Comparison of ENCODE assay signal across 1 cellular context in the genomic region with DNA sequence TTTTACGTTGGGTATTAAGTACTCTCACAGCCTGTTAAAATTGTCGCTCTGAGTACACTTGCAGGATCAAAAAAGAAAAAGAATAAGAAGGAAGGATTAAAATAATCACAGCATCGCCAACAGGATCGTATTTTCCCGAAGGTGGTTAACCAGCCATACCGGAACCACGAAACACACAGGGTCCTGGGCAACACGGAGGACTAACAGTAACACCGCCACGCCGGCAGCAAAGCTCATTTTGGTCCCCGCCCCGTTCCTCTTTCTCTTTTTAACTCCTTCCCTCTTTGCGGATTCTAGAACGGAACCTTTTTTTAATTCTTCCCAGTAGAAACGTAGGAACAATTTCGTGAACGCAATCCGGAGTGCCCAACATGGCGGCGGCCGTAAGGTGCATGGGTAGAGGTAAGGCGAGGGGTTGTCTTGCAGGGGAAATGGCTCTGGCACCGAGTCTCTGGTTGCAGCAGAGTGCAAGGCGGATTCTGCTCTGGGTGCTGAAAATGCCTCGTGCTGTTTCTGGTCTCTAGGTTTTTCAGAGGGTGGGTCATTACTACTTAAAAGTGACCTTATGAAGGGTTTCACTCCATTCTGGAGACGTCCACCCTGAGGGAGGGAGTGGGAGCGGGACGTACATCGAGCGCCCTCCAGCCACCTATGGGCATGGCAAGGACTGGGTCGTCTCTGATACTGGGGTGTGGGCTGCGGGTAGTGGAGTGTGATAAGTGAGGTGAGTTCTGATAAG.
TF ChIP-seq lines count a peak whose summit lies in the region.

A gene (plus strand): TSS at position 353 of the 739 bp plus-strand sequence. CDS start 19 bp downstream, at position 372.

TF ChIP-seq in K562, 482 proteins besides CTCF, POLR2A, EP300 and RAD21 (continued from another document and continues in another):
- TF ChIP-seq, protein P1, sequence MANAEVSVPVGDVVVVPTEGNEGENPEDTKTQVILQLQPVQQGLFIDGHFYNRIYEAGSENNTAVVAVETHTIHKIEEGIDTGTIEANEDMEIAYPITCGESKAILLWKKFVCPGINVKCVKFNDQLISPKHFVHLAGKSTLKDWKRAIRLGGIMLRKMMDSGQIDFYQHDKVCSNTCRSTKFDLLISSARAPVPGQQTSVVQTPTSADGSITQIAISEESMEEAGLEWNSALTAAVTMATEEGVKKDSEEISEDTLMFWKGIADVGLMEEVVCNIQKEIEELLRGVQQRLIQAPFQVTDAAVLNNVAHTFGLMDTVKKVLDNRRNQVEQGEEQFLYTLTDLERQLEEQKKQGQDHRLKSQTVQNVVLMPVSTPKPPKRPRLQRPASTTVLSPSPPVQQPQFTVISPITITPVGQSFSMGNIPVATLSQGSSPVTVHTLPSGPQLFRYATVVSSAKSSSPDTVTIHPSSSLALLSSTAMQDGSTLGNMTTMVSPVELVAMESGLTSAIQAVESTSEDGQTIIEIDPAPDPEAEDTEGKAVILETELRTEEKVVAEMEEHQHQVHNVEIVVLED (CRISPR knock-in tag; IDR thresholded peaks at IDR 0.05) = peak; percentile 73
- TF ChIP-seq ERF (CRISPR knock-in tag; IDR thresholded peaks at IDR 0.05) = no peak
- TF ChIP-seq PHB2 (IDR thresholded peaks at IDR 0.05; ENCODE audit: low read depth) = no peak
- TF ChIP-seq ZKSCAN1 (IDR thresholded peaks at IDR 0.05; ENCODE audit: low read depth, low read length) = peak; percentile 60; the same call in 1 of the 2 replicates
- TF ChIP-seq, protein P2, sequence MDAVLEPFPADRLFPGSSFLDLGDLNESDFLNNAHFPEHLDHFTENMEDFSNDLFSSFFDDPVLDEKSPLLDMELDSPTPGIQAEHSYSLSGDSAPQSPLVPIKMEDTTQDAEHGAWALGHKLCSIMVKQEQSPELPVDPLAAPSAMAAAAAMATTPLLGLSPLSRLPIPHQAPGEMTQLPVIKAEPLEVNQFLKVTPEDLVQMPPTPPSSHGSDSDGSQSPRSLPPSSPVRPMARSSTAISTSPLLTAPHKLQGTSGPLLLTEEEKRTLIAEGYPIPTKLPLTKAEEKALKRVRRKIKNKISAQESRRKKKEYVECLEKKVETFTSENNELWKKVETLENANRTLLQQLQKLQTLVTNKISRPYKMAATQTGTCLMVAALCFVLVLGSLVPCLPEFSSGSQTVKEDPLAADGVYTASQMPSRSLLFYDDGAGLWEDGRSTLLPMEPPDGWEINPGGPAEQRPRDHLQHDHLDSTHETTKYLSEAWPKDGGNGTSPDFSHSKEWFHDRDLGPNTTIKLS (IDR thresholded peaks at IDR 0.05; ENCODE audit: borderline replicate concordance, low read depth) = peak; percentile 100
- peak; percentile 97 for TF ChIP-seq TBP (optimal IDR thresholded peaks at IDR 0.05; ENCODE audit: low read depth, low read length)
- no peak for TF ChIP-seq BRF1 (IDR thresholded peaks at IDR 0.05; ENCODE audit: borderline replicate concordance, extremely low read depth, insufficient read length)
- TF ChIP-seq NR2C1 (IDR thresholded peaks at IDR 0.05) = peak; percentile 82
- TF ChIP-seq NR2C1 (tag; IDR thresholded peaks at IDR 0.05) = peak; percentile 90
- no peak for TF ChIP-seq RUNX1 (IDR thresholded peaks at IDR 0.05; ENCODE audit: low read depth)
- TF ChIP-seq LARP7 (IDR thresholded peaks at IDR 0.05) = no peak
- TF ChIP-seq, protein P3, sequence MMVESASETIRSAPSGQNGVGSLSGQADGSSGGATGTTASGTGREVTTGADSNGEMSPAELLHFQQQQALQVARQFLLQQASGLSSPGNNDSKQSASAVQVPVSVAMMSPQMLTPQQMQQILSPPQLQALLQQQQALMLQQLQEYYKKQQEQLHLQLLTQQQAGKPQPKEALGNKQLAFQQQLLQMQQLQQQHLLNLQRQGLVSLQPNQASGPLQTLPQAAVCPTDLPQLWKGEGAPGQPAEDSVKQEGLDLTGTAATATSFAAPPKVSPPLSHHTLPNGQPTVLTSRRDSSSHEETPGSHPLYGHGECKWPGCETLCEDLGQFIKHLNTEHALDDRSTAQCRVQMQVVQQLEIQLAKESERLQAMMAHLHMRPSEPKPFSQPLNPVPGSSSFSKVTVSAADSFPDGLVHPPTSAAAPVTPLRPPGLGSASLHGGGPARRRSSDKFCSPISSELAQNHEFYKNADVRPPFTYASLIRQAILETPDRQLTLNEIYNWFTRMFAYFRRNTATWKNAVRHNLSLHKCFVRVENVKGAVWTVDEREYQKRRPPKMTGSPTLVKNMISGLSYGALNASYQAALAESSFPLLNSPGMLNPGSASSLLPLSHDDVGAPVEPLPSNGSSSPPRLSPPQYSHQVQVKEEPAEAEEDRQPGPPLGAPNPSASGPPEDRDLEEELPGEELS (CRISPR knock-in tag; IDR thresholded peaks at IDR 0.05; ENCODE audit: borderline replicate concordance) = no peak
- TF ChIP-seq BCOR (IDR thresholded peaks at IDR 0.05) = no peak
- TF ChIP-seq SMAD1 (IDR thresholded peaks at IDR 0.05; ENCODE audit: low read depth, low read length, partially characterized antibody) = peak; percentile 71
- TF ChIP-seq POLR2H (tag; IDR thresholded peaks at IDR 0.05; ENCODE audit: low read depth) = peak; percentile 95
- TF ChIP-seq NFYB (IDR thresholded peaks at IDR 0.05; ENCODE audit: extremely low read depth, insufficient read length) = no peak
- TF ChIP-seq MEF2D (tag; conservative IDR thresholded peaks at IDR 0.05; ENCODE audit: low read depth) = 0 out of 2 replicates have a peak, but pooled peaks have one; percentile 41
- TF ChIP-seq DDX20 (tag; IDR thresholded peaks at IDR 0.05; ENCODE audit: low read depth) = no peak
- TF ChIP-seq NELFE (IDR thresholded peaks at IDR 0.05; ENCODE audit: insufficient read depth, insufficient read length) = no peak
- TF ChIP-seq, protein P4, sequence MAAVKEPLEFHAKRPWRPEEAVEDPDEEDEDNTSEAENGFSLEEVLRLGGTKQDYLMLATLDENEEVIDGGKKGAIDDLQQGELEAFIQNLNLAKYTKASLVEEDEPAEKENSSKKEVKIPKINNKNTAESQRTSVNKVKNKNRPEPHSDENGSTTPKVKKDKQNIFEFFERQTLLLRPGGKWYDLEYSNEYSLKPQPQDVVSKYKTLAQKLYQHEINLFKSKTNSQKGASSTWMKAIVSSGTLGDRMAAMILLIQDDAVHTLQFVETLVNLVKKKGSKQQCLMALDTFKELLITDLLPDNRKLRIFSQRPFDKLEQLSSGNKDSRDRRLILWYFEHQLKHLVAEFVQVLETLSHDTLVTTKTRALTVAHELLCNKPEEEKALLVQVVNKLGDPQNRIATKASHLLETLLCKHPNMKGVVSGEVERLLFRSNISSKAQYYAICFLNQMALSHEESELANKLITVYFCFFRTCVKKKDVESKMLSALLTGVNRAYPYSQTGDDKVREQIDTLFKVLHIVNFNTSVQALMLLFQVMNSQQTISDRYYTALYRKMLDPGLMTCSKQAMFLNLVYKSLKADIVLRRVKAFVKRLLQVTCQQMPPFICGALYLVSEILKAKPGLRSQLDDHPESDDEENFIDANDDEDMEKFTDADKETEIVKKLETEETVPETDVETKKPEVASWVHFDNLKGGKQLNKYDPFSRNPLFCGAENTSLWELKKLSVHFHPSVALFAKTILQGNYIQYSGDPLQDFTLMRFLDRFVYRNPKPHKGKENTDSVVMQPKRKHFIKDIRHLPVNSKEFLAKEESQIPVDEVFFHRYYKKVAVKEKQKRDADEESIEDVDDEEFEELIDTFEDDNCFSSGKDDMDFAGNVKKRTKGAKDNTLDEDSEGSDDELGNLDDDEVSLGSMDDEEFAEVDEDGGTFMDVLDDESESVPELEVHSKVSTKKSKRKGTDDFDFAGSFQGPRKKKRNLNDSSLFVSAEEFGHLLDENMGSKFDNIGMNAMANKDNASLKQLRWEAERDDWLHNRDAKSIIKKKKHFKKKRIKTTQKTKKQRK (IDR thresholded peaks at IDR 0.05; ENCODE audit: borderline replicate concordance, low read depth, low read length) = no peak; the same call in 1 of the 2 replicates
- TF ChIP-seq SAP30 (IDR thresholded peaks at IDR 0.05; ENCODE audit: borderline replicate concordance, insufficient read depth, low read depth, low read length, poor library complexity, severe bottlenecking) = peak; percentile 98
- TF ChIP-seq SIN3B (IDR thresholded peaks at IDR 0.05; ENCODE audit: low read depth) = peak; percentile 96
- no peak for TF ChIP-seq HNRNPH1 (optimal IDR thresholded peaks at IDR 0.05; ENCODE audit: low read depth, low read length)
- TF ChIP-seq RBM39 (optimal IDR thresholded peaks at IDR 0.05; ENCODE audit: low read depth, low read length) = no peak
- TF ChIP-seq KDM4B (IDR thresholded peaks at IDR 0.05; ENCODE audit: borderline replicate concordance in 2 of 2, low read depth in 1 of 2) = no peak
- no peak; the same call in 1 of the 2 replicates for TF ChIP-seq PHF21A (IDR thresholded peaks at IDR 0.05; ENCODE audit: borderline replicate concordance, low read depth)
- no peak for TF ChIP-seq SMARCA4 (IDR thresholded peaks at IDR 0.05)
- 0 out of 2 replicates have a peak, but pooled peaks have one; percentile 41 for TF ChIP-seq ZNF589 (CRISPR knock-in tag; IDR thresholded peaks at IDR 0.05; ENCODE audit: low read depth)
- TF ChIP-seq, protein P5, sequence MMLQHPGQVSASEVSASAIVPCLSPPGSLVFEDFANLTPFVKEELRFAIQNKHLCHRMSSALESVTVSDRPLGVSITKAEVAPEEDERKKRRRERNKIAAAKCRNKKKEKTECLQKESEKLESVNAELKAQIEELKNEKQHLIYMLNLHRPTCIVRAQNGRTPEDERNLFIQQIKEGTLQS (IDR thresholded peaks at IDR 0.05) = no peak
- TF ChIP-seq, protein P5 (CRISPR knock-in tag; conservative IDR thresholded peaks at IDR 0.05) = no peak; the same call in 1 of the 2 replicates
- TF ChIP-seq SIN3A (IDR thresholded peaks at IDR 0.05; ENCODE audit: borderline replicate concordance in 2 of 2, control insufficient read depth in 1 of 2, low read depth in 2 of 2, low read length in 2 of 2) = peak; percentile 84 to 92; a peak in 3 of 4 replicates
- TF ChIP-seq, protein P6, sequence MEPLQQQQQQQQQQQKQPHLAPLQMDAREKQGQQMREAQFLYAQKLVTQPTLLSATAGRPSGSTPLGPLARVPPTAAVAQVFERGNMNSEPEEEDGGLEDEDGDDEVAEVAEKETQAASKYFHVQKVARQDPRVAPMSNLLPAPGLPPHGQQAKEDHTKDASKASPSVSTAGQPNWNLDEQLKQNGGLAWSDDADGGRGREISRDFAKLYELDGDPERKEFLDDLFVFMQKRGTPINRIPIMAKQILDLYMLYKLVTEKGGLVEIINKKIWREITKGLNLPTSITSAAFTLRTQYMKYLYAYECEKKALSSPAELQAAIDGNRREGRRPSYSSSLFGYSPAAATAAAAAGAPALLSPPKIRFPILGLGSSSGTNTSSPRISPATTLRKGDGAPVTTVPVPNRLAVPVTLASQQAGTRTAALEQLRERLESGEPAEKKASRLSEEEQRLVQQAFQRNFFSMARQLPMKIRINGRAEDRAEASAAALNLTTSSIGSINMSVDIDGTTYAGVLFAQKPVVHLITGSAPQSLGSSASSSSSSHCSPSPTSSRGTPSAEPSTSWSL (CRISPR knock-in tag; IDR thresholded peaks at IDR 0.05; ENCODE audit: borderline replicate concordance) = no peak
- no peak for TF ChIP-seq ZNF699 (CRISPR knock-in tag; IDR thresholded peaks at IDR 0.05; ENCODE audit: insufficient replicate concordance)
- TF ChIP-seq MAFG (tag; conservative IDR thresholded peaks at IDR 0.05) = no peak
- TF ChIP-seq, protein P7, sequence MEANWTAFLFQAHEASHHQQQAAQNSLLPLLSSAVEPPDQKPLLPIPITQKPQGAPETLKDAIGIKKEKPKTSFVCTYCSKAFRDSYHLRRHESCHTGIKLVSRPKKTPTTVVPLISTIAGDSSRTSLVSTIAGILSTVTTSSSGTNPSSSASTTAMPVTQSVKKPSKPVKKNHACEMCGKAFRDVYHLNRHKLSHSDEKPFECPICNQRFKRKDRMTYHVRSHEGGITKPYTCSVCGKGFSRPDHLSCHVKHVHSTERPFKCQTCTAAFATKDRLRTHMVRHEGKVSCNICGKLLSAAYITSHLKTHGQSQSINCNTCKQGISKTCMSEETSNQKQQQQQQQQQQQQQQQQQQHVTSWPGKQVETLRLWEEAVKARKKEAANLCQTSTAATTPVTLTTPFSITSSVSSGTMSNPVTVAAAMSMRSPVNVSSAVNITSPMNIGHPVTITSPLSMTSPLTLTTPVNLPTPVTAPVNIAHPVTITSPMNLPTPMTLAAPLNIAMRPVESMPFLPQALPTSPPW (CRISPR knock-in tag; IDR thresholded peaks at IDR 0.05) = peak; percentile 53
- TF ChIP-seq, protein P8, sequence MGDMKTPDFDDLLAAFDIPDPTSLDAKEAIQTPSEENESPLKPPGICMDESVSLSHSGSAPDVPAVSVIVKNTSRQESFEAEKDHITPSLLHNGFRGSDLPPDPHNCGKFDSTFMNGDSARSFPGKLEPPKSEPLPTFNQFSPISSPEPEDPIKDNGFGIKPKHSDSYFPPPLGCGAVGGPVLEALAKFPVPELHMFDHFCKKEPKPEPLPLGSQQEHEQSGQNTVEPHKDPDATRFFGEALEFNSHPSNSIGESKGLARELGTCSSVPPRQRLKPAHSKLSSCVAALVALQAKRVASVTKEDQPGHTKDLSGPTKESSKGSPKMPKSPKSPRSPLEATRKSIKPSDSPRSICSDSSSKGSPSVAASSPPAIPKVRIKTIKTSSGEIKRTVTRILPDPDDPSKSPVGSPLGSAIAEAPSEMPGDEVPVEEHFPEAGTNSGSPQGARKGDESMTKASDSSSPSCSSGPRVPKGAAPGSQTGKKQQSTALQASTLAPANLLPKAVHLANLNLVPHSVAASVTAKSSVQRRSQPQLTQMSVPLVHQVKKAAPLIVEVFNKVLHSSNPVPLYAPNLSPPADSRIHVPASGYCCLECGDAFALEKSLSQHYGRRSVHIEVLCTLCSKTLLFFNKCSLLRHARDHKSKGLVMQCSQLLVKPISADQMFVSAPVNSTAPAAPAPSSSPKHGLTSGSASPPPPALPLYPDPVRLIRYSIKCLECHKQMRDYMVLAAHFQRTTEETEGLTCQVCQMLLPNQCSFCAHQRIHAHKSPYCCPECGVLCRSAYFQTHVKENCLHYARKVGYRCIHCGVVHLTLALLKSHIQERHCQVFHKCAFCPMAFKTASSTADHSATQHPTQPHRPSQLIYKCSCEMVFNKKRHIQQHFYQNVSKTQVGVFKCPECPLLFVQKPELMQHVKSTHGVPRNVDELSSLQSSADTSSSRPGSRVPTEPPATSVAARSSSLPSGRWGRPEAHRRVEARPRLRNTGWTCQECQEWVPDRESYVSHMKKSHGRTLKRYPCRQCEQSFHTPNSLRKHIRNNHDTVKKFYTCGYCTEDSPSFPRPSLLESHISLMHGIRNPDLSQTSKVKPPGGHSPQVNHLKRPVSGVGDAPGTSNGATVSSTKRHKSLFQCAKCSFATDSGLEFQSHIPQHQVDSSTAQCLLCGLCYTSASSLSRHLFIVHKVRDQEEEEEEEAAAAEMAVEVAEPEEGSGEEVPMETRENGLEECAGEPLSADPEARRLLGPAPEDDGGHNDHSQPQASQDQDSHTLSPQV (IDR thresholded peaks at IDR 0.05) = 0 out of 2 replicates have a peak, but pooled peaks have one; percentile 46
- no peak for TF ChIP-seq SMARCE1 (IDR thresholded peaks at IDR 0.05)
